In the genomic region with DNA sequence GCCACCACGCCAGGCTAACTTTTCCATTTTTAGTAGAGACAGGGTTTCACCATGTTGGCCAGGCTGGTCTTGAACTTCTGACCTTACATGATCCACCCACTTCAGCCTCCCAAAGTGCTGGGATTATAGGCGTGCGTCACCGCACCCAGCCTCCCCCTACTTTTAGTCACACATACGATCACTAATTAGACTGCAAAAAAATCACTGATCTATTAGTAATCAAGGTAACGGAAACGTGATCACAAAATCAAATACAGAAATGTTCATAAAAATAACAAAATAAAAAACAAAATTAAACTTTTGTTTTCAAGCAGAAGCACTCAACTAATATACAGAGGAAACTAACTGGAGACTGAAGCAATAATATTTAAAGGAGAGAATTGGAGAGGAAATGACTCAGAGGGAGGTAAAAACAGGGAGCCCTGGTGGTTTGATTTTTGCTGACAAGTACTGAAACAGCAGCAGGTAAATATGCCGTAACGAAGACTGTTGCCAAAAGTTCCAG, we compare ENCODE assay signal across 1 cellular context.
TF ChIP-seq lines count a peak whose summit lies in the region.

No MANE protein-coding gene starts in this region.

TF ChIP-seq in K562, 482 proteins besides CTCF, POLR2A, EP300 and RAD21 (continues in another document):
- TF ChIP-seq FOXK2 (conservative IDR thresholded peaks at IDR 0.05 in 1 of 2, IDR thresholded peaks at IDR 0.05 in 1 of 2; ENCODE audit: low read depth in 2 of 2) (peak; percentile 67 to 69; a peak in 3 of 4 replicates), BHLHE40 (IDR thresholded peaks at IDR 0.05; ENCODE audit: low read length) (0 out of 2 replicates have a peak, but pooled peaks have one; percentile 5), MTF1 (CRISPR knock-in tag; IDR thresholded peaks at IDR 0.05; ENCODE audit: borderline replicate concordance) (no peak), ZNF121 (CRISPR knock-in tag; conservative IDR thresholded peaks at IDR 0.05) (no peak), ZNF586 (CRISPR knock-in tag; conservative IDR thresholded peaks at IDR 0.05) (no peak), CHD4 (IDR thresholded peaks at IDR 0.05; ENCODE audit: insufficient read depth, insufficient replicate concordance, low read depth, low read length, poor library complexity, severe bottlenecking) (no peak), BCOR (IDR thresholded peaks at IDR 0.05) (peak; percentile 38; the same call in 1 of the 2 replicates), NR3C1 (CRISPR knock-in tag; IDR thresholded peaks at IDR 0.05) (no peak), ZNF589 (CRISPR knock-in tag; IDR thresholded peaks at IDR 0.05; ENCODE audit: low read depth) (no peak), CREBBP (IDR thresholded peaks at IDR 0.05; ENCODE audit: low read depth, low read length) (no peak), MCM3 (IDR thresholded peaks at IDR 0.05) (no peak), WHSC1 (IDR thresholded peaks at IDR 0.05; ENCODE audit: low read length) (no peak), ZC3H8 (IDR thresholded peaks at IDR 0.05) (no peak), ZNF134 (CRISPR knock-in tag; conservative IDR thresholded peaks at IDR 0.05) (no peak), FOSL1 (tag; conservative IDR thresholded peaks at IDR 0.05) (peak; percentile 88), SMAD3 (CRISPR knock-in tag; conservative IDR thresholded peaks at IDR 0.05) (no peak), ZEB2 (IDR thresholded peaks at IDR 0.05) (peak; percentile 65), MAFK (IDR thresholded peaks at IDR 0.05; ENCODE audit: low read length) (peak; percentile 90), ATF1 (CRISPR knock-in tag; IDR thresholded peaks at IDR 0.05) (no peak), ATF1 (tag; IDR thresholded peaks at IDR 0.05) (peak; percentile 13; the same call in 1 of the 2 replicates), SP1 (CRISPR knock-in tag; IDR thresholded peaks at IDR 0.05) (no peak), ZNF3 (CRISPR knock-in tag; IDR thresholded peaks at IDR 0.05) (no peak), ZNF224 (CRISPR knock-in tag; IDR thresholded peaks at IDR 0.05) (no peak), DACH1 (IDR thresholded peaks at IDR 0.05; ENCODE audit: partially characterized antibody) (peak; percentile 84), MAFF (IDR thresholded peaks at IDR 0.05; ENCODE audit: low read length) (peak; percentile 84), HDAC6 (IDR thresholded peaks at IDR 0.05; ENCODE audit: low read depth, low read length) (no peak), CREM (IDR thresholded peaks at IDR 0.05; ENCODE audit: low read depth) (peak; percentile 78), SMAD4 (CRISPR knock-in tag; conservative IDR thresholded peaks at IDR 0.05) (no peak), EGR1 (conservative IDR thresholded peaks at IDR 0.05) (peak; percentile 76), NFRKB (IDR thresholded peaks at IDR 0.05; ENCODE audit: low read depth) (peak; percentile 30; the same call in 1 of the 2 replicates), CEBPG (CRISPR knock-in tag; IDR thresholded peaks at IDR 0.05) (no peak), CEBPG (tag; conservative IDR thresholded peaks at IDR 0.05 in 1 of 2, IDR thresholded peaks at IDR 0.05 in 1 of 2) (peak in 1 of 2 experiments; percentile 29; a peak in 1 of 4 replicates), ETV6 (IDR thresholded peaks at IDR 0.05; ENCODE audit: borderline replicate concordance in 1 of 2, low read depth in 2 of 2, low read length in 1 of 2) (no peak), ETV6 (CRISPR knock-in tag; IDR thresholded peaks at IDR 0.05; ENCODE audit: borderline replicate concordance) (no peak), ZBTB17 (CRISPR knock-in tag; IDR thresholded peaks at IDR 0.05) (no peak), FOXM1 (IDR thresholded peaks at IDR 0.05; ENCODE audit: low read depth) (no peak), FOXM1 (CRISPR knock-in tag; IDR thresholded peaks at IDR 0.05; ENCODE audit: low read depth) (no peak), MTA3 (IDR thresholded peaks at IDR 0.05; ENCODE audit: borderline replicate concordance) (no peak), RBM34 (IDR thresholded peaks at IDR 0.05; ENCODE audit: borderline replicate concordance, insufficient read depth, low read length) (no peak)
- TF ChIP-seq, protein P1, sequence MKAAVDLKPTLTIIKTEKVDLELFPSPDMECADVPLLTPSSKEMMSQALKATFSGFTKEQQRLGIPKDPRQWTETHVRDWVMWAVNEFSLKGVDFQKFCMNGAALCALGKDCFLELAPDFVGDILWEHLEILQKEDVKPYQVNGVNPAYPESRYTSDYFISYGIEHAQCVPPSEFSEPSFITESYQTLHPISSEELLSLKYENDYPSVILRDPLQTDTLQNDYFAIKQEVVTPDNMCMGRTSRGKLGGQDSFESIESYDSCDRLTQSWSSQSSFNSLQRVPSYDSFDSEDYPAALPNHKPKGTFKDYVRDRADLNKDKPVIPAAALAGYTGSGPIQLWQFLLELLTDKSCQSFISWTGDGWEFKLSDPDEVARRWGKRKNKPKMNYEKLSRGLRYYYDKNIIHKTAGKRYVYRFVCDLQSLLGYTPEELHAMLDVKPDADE (conservative IDR thresholded peaks at IDR 0.05; ENCODE audit: control insufficient read depth, low read depth, low read length), result no peak
- TF ChIP-seq, protein P2, sequence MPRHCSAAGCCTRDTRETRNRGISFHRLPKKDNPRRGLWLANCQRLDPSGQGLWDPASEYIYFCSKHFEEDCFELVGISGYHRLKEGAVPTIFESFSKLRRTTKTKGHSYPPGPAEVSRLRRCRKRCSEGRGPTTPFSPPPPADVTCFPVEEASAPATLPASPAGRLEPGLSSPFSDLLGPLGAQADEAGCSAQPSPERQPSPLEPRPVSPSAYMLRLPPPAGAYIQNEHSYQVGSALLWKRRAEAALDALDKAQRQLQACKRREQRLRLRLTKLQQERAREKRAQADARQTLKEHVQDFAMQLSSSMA (CRISPR knock-in tag; IDR thresholded peaks at IDR 0.05), result no peak
- TF ChIP-seq, protein P3, sequence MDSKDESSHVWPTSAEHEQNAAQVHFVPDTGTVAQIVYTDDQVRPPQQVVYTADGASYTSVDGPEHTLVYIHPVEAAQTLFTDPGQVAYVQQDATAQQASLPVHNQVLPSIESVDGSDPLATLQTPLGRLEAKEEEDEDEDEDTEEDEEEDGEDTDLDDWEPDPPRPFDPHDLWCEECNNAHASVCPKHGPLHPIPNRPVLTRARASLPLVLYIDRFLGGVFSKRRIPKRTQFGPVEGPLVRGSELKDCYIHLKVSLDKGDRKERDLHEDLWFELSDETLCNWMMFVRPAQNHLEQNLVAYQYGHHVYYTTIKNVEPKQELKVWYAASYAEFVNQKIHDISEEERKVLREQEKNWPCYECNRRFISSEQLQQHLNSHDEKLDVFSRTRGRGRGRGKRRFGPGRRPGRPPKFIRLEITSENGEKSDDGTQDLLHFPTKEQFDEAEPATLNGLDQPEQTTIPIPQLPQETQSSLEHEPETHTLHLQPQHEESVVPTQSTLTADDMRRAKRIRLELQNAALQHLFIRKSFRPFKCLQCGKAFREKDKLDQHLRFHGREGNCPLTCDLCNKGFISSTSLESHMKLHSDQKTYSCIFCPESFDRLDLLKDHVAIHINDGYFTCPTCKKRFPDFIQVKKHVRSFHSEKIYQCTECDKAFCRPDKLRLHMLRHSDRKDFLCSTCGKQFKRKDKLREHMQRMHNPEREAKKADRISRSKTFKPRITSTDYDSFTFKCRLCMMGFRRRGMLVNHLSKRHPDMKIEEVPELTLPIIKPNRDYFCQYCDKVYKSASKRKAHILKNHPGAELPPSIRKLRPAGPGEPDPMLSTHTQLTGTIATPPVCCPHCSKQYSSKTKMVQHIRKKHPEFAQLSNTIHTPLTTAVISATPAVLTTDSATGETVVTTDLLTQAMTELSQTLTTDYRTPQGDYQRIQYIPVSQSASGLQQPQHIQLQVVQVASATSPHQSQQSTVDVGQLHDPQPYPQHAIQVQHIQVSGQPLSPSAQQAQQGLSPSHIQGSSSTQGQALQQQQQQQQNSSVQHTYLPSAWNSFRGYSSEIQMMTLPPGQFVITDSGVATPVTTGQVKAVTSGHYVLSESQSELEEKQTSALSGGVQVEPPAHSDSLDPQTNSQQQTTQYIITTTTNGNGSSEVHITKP (IDR thresholded peaks at IDR 0.05; ENCODE audit: partially characterized antibody), result no peak
- TF ChIP-seq, protein P4, sequence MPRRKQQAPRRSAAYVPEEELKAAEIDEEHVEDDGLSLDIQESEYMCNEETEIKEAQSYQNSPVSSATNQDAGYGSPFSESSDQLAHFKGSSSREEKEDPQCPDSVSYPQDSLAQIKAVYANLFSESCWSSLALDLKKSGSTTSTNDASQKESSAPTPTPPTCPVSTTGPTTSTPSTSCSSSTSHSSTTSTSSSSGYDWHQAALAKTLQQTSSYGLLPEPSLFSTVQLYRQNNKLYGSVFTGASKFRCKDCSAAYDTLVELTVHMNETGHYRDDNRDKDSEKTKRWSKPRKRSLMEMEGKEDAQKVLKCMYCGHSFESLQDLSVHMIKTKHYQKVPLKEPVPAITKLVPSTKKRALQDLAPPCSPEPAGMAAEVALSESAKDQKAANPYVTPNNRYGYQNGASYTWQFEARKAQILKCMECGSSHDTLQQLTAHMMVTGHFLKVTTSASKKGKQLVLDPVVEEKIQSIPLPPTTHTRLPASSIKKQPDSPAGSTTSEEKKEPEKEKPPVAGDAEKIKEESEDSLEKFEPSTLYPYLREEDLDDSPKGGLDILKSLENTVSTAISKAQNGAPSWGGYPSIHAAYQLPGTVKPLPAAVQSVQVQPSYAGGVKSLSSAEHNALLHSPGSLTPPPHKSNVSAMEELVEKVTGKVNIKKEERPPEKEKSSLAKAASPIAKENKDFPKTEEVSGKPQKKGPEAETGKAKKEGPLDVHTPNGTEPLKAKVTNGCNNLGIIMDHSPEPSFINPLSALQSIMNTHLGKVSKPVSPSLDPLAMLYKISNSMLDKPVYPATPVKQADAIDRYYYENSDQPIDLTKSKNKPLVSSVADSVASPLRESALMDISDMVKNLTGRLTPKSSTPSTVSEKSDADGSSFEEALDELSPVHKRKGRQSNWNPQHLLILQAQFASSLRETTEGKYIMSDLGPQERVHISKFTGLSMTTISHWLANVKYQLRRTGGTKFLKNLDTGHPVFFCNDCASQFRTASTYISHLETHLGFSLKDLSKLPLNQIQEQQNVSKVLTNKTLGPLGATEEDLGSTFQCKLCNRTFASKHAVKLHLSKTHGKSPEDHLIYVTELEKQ (CRISPR knock-in tag; IDR thresholded peaks at IDR 0.05), result no peak
- TF ChIP-seq, protein P5, sequence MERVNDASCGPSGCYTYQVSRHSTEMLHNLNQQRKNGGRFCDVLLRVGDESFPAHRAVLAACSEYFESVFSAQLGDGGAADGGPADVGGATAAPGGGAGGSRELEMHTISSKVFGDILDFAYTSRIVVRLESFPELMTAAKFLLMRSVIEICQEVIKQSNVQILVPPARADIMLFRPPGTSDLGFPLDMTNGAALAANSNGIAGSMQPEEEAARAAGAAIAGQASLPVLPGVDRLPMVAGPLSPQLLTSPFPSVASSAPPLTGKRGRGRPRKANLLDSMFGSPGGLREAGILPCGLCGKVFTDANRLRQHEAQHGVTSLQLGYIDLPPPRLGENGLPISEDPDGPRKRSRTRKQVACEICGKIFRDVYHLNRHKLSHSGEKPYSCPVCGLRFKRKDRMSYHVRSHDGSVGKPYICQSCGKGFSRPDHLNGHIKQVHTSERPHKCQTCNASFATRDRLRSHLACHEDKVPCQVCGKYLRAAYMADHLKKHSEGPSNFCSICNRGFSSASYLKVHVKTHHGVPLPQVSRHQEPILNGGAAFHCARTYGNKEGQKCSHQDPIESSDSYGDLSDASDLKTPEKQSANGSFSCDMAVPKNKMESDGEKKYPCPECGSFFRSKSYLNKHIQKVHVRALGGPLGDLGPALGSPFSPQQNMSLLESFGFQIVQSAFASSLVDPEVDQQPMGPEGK (CRISPR knock-in tag; IDR thresholded peaks at IDR 0.05; ENCODE audit: borderline replicate concordance), result no peak
- TF ChIP-seq, protein P6, sequence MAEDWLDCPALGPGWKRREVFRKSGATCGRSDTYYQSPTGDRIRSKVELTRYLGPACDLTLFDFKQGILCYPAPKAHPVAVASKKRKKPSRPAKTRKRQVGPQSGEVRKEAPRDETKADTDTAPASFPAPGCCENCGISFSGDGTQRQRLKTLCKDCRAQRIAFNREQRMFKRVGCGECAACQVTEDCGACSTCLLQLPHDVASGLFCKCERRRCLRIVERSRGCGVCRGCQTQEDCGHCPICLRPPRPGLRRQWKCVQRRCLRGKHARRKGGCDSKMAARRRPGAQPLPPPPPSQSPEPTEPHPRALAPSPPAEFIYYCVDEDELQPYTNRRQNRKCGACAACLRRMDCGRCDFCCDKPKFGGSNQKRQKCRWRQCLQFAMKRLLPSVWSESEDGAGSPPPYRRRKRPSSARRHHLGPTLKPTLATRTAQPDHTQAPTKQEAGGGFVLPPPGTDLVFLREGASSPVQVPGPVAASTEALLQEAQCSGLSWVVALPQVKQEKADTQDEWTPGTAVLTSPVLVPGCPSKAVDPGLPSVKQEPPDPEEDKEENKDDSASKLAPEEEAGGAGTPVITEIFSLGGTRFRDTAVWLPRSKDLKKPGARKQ (CRISPR knock-in tag; IDR thresholded peaks at IDR 0.05), result no peak
- TF ChIP-seq, protein P7, sequence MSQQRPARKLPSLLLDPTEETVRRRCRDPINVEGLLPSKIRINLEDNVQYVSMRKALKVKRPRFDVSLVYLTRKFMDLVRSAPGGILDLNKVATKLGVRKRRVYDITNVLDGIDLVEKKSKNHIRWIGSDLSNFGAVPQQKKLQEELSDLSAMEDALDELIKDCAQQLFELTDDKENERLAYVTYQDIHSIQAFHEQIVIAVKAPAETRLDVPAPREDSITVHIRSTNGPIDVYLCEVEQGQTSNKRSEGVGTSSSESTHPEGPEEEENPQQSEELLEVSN (IDR thresholded peaks at IDR 0.05; ENCODE audit: borderline replicate concordance in 1 of 2, extremely low read depth in 1 of 2, insufficient read depth in 1 of 2, insufficient read length in 1 of 2, low read depth in 1 of 2, low read length in 1 of 2, poor library complexity in 1 of 2, severe bottlenecking in 1 of 2), result no peak
- TF ChIP-seq, protein P8, sequence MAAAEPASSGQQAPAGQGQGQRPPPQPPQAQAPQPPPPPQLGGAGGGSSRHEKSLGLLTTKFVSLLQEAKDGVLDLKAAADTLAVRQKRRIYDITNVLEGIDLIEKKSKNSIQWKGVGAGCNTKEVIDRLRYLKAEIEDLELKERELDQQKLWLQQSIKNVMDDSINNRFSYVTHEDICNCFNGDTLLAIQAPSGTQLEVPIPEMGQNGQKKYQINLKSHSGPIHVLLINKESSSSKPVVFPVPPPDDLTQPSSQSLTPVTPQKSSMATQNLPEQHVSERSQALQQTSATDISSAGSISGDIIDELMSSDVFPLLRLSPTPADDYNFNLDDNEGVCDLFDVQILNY (CRISPR knock-in tag; IDR thresholded peaks at IDR 0.05), result no peak
- TF ChIP-seq, protein P9, sequence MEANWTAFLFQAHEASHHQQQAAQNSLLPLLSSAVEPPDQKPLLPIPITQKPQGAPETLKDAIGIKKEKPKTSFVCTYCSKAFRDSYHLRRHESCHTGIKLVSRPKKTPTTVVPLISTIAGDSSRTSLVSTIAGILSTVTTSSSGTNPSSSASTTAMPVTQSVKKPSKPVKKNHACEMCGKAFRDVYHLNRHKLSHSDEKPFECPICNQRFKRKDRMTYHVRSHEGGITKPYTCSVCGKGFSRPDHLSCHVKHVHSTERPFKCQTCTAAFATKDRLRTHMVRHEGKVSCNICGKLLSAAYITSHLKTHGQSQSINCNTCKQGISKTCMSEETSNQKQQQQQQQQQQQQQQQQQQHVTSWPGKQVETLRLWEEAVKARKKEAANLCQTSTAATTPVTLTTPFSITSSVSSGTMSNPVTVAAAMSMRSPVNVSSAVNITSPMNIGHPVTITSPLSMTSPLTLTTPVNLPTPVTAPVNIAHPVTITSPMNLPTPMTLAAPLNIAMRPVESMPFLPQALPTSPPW (CRISPR knock-in tag; IDR thresholded peaks at IDR 0.05), result peak; percentile 64
